ENCODE assay signal across 10 cellular contexts in the genomic region with DNA sequence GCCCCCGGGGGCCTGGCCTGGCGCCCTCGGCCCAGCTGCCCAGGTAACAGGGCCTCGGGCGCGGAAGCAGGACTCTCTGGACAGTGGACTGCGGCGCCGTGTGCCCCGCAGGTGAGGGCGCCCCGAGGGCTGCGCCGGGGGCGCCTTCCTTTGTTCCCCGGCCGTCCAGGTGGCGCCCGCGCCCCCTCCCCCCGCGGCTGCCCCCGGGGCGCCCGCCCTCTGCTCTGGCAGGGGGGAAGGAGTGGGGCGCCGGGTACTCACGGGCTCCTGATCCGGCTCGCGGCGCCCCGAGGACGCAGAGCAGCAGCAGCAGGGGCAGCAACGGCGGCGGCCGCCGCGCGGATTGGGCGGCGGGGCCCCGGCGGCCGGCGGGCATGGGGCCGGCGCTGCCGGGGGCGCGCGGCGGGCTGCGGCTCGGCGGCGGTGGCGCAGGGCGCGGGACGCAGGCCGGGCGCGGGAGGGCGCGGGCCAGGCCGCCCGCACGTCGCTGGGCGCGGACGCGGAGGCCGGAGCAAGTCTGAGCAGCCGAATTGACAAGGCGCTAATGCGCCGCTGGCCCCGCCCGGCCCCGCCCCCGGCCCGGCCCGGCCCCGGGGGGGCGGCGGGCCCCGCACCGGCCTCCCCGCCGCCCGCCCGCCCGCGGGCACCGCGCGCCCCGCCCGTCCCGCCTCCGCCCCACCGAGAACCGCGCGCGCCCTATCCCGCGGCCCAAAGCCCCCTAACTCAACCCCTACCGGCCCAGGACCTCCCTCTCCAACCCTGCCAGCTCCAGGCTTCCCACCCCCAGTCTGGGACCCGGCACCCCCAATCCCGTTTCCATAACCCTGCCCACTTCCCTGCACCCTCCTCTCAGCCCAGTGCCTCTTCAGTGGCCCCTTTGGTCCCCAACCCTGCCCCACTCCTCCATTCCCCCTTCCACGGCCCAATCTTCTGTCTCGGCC. TPM values are rescaled to one million over a fixed set of nuclear protein-coding genes. Genes with fewer than 3 reads are reported as not detected.
A peak's percentile ranks its signal among the peaks of the same experiment; 100 is the strongest.
DNase-seq lines count a peak whose midpoint lies in the region; ATAC-seq, FAIRE-seq and TF ChIP-seq lines count a peak whose summit lies in the region.
"Had no signal": no experiment of that assay in that cellular context is flagged by ENCODE, and none has a peak within 500 bp of the region (broad histone marks: within the 10 kb centered on the region; RNA-seq: fewer than 3 reads in every experiment).

A gene with protein sequence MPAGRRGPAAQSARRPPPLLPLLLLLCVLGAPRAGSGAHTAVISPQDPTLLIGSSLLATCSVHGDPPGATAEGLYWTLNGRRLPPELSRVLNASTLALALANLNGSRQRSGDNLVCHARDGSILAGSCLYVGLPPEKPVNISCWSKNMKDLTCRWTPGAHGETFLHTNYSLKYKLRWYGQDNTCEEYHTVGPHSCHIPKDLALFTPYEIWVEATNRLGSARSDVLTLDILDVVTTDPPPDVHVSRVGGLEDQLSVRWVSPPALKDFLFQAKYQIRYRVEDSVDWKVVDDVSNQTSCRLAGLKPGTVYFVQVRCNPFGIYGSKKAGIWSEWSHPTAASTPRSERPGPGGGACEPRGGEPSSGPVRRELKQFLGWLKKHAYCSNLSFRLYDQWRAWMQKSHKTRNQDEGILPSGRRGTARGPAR (minus strand): TSS at position 519 of the 941 bp plus-strand sequence. CDS start 143 bp downstream, at position 376.

- H2BK15ac ChIP-seq in neuronal stem cell (ENCODE audit: low read length), result peak within 1 kb of the TSS; percentile 91

- 0 to 6% methylated on average over 3 to 6 of the region's 116 CpGs for WGBS in esophagus squamous epithelium, 2 donors
- no CpG with 5 or more reads among the region's 116 CpGs for WGBS in neuronal stem cell (ENCODE audit: extremely low coverage in 2 of 2, insufficient read length in 2 of 2, insufficient replicate concordance in 1 of 2), 2 donors

- TF ChIP-seq POLR2A in Peyer's patch (IDR thresholded peaks at IDR 0.05) (no peak), esophagus squamous epithelium (IDR thresholded peaks at IDR 0.05) (no peak), GM12891 (IDR thresholded peaks at IDR 0.05; ENCODE audit: low read depth, low read length) (no peak)

- no peak for FAIRE-seq in GM12891 (lab: Jason Lieb, UNC)

- H2AK5ac ChIP-seq in neuronal stem cell (ENCODE audit: low read depth, low read length), result peak within 1 kb of the TSS; percentile 81

- no peak for ATAC-seq in GM18498 (IDR thresholded peaks at IDR 0.05; ENCODE audit: unreplicated experiment)
- no peak for ATAC-seq in GM21390 (IDR thresholded peaks at IDR 0.05; ENCODE audit: unreplicated experiment)

- peak within 1 kb of the TSS; percentile 91 for H3K18ac ChIP-seq in neuronal stem cell (ENCODE audit: low read length)

- intact Hi-C loops in esophagus squamous epithelium (cut with DNase I), result no loop called here

- H3K9me3 ChIP-seq in Peyer's patch (no peaks in the 10 kb centered on the region), esophagus squamous epithelium (no peaks in the 10 kb centered on the region), neuronal stem cell (replicated peaks in 1 of 2; ENCODE audit: control insufficient read depth in 2 of 2, insufficient read depth in 1 of 2, low read depth in 1 of 2, low read length in 2 of 2) (no peaks in the 10 kb centered on the region)

- H3K4me1 ChIP-seq in Peyer's patch, result peaks cover 0 to 46% (median 12%) of the 10 kb centered on the region in 4 donors
- peaks cover 28 to 61% (median 33%) of the 10 kb centered on the region in 3 donors for H3K4me1 ChIP-seq in esophagus squamous epithelium
- H3K4me1 ChIP-seq in neuronal stem cell (ENCODE audit: control insufficient read depth in 2 of 2, insufficient read depth in 1 of 2, low read depth in 1 of 2, low read length in 2 of 2), result peaks cover 23 to 39% of the 10 kb centered on the region in 2 donors

- H4K91ac ChIP-seq in neuronal stem cell (ENCODE audit: low read depth, low read length, poor library complexity), result no peak within 1 kb of the TSS

- no peaks in the 10 kb centered on the region for H3K36me3 ChIP-seq in Peyer's patch
- H3K36me3 ChIP-seq in esophagus squamous epithelium, result no peaks in the 10 kb centered on the region
- H3K36me3 ChIP-seq in neuronal stem cell (replicated peaks in 1 of 2; ENCODE audit: control insufficient read depth in 2 of 2, insufficient read depth in 2 of 2, low read length in 2 of 2), result no peaks in the 10 kb centered on the region

- H3K4me3 ChIP-seq in AG09309 (ENCODE audit: control insufficient read depth, low read depth, low read length) (peak within 1 kb of the TSS; percentile 45), Peyer's patch (peak within 1 kb of the TSS in 2 of 4 donors; percentile 15 to 18), esophagus squamous epithelium (peak within 1 kb of the TSS; percentile 31 to 63 (median 41)), neuronal stem cell (ENCODE audit: low read length in 2 of 2) (no peak within 1 kb of the TSS)

- H4K8ac ChIP-seq in neuronal stem cell (ENCODE audit: low read depth, low read length), result no peak within 1 kb of the TSS

- H3K79me1 ChIP-seq in neuronal stem cell (ENCODE audit: low read depth, low read length), result no peaks in the 10 kb centered on the region

- H2BK120ac ChIP-seq in neuronal stem cell (ENCODE audit: low read depth, low read length), result no peak within 1 kb of the TSS

- no peak within 1 kb of the TSS for H3K27ac ChIP-seq in Peyer's patch
- H3K27ac ChIP-seq in esophagus squamous epithelium, result peak within 1 kb of the TSS; percentile 5 to 54 (median 51)
- no peak within 1 kb of the TSS for H3K27ac ChIP-seq in neuronal stem cell (replicated peaks; ENCODE audit: low read length)

- peak within 1 kb of the TSS; percentile 66 for H2BK5ac ChIP-seq in neuronal stem cell (ENCODE audit: low read length)

- TF ChIP-seq CTCF in AG09309 (IDR thresholded peaks at IDR 0.05; ENCODE audit: control insufficient read depth, insufficient read depth, low read depth, low read length, missing control alignments) (no peak), Peyer's patch (IDR thresholded peaks at IDR 0.05) (no peak), esophagus squamous epithelium (IDR thresholded peaks at IDR 0.05) (no peak)

- no peak within 1 kb of the TSS for H3K4ac ChIP-seq in neuronal stem cell (ENCODE audit: low read length)

- H3K27me3 ChIP-seq in Peyer's patch, result peaks cover 0 to 69% of the 10 kb centered on the region in 2 donors
- peaks cover 18 to 97% (median 30%) of the 10 kb centered on the region in 4 donors for H3K27me3 ChIP-seq in esophagus squamous epithelium
- peaks cover 56 to 98% (median 93%) of the 10 kb centered on the region in 3 experiments for H3K27me3 ChIP-seq in neuronal stem cell (ENCODE audit: control insufficient read depth in 3 of 3, insufficient read depth in 3 of 3, low read depth in 1 of 3, low read length in 3 of 3)

- H2BK12ac ChIP-seq in neuronal stem cell (ENCODE audit: low read length), result peak within 1 kb of the TSS; percentile 58

- peak within 1 kb of the TSS; percentile 91 for H3K23ac ChIP-seq in neuronal stem cell (ENCODE audit: low read depth, low read length, poor library complexity)

- H3K9ac ChIP-seq in neuronal stem cell (ENCODE audit: low read depth, low read length, poor library complexity), result no peak within 1 kb of the TSS

- DNase-seq in AG09309 (ENCODE audit: low read depth) (no peak), Peyer's patch (no peak), esophagus squamous epithelium (lab: John Stamatoyannopoulos, UW) (no peak), neuronal stem cell (ENCODE audit: low spot score) (no peak), NCI-H510A treated with DMSO at 0.1 percent for 48 hours (lab: John Stamatoyannopoulos, UW) (no peak), GM12891 (ENCODE audit: insufficient read length, low spot score) (no peak)
- DNase-seq: activated gamma-delta T cell treated with Interleukin-2 at 50 U/mL for 16 hours, NCI-H1092 treated with DMSO at 0.1 percent for 48 hours had no signal

- no peak within 1 kb of the TSS for H3K14ac ChIP-seq in neuronal stem cell (ENCODE audit: low read length)

- H3K4me2 ChIP-seq in neuronal stem cell (ENCODE audit: insufficient read depth, low read length, poor library complexity, severe bottlenecking), result peak within 1 kb of the TSS; percentile 25

- peak within 1 kb of the TSS; percentile 59 for H2AFZ ChIP-seq in neuronal stem cell (ENCODE audit: low read length)

TF ChIP-seq in GM12891, 5 proteins besides CTCF, POLR2A, EP300 and RAD21:
- no peak for TF ChIP-seq POU2F2 (IDR thresholded peaks at IDR 0.05; ENCODE audit: low read depth, low read length)
- TF ChIP-seq TAF1 (IDR thresholded peaks at IDR 0.05; ENCODE audit: low read depth, low read length), result no peak
- TF ChIP-seq POLR2AphosphoS5 (IDR thresholded peaks at IDR 0.05; ENCODE audit: low read depth, low read length), result no peak
- no peak for TF ChIP-seq PAX5 (IDR thresholded peaks at IDR 0.05; ENCODE audit: insufficient read depth, low read length, severe bottlenecking)
- TF ChIP-seq SPI1 (IDR thresholded peaks at IDR 0.05; ENCODE audit: low read depth, low read length), result no peak

RNA-seq across cellular contexts. Expression of the gene that starts here (rescaled TPM):
- total RNA-seq in Peyer's patch (10 to 100 TPM in 3 of 4 donors, 1 to 10 TPM in 1; 4.0 to 28.9 (median 23.3) TPM), esophagus squamous epithelium (10 to 100 TPM; 13.2 to 82.6 (median 19.3) TPM)
- 0.24 TPM for polyA plus RNA-seq in neuronal stem cell (2013, experiment 1 of 2)
- polyA plus RNA-seq in neuronal stem cell (2013, experiment 2 of 2), result 0.33 TPM
- polyA plus RNA-seq in GM12891 (2012; ENCODE audit: low read depth, missing spikeins), result 3.0 TPM

Comparison
In these comparisons a context has a peak if more than half of its experiments do, and no peak if none do; other contexts are left out.
1. H3K4me3 ChIP-seq: peak in AG09309 (single experiment) and esophagus squamous epithelium (4 of 4); none in neuronal stem cell (0 of 2).
2. H3K27ac ChIP-seq: peak in esophagus squamous epithelium (4 of 4); none in Peyer's patch (0 of 4) and neuronal stem cell (single experiment).